ENCODE assay signal across 1 cellular context in genomic region chr16:29229616-29230005, GRCh38.
A peak's percentile ranks its signal among the peaks of the same experiment; 100 is the strongest.
TF ChIP-seq lines count a peak whose summit lies in the region.

No MANE protein-coding gene starts in this region.

TF ChIP-seq in HepG2, 621 proteins besides CTCF, POLR2A, EP300 and RAD21 (continued from another document):
- TF ChIP-seq, protein P1, sequence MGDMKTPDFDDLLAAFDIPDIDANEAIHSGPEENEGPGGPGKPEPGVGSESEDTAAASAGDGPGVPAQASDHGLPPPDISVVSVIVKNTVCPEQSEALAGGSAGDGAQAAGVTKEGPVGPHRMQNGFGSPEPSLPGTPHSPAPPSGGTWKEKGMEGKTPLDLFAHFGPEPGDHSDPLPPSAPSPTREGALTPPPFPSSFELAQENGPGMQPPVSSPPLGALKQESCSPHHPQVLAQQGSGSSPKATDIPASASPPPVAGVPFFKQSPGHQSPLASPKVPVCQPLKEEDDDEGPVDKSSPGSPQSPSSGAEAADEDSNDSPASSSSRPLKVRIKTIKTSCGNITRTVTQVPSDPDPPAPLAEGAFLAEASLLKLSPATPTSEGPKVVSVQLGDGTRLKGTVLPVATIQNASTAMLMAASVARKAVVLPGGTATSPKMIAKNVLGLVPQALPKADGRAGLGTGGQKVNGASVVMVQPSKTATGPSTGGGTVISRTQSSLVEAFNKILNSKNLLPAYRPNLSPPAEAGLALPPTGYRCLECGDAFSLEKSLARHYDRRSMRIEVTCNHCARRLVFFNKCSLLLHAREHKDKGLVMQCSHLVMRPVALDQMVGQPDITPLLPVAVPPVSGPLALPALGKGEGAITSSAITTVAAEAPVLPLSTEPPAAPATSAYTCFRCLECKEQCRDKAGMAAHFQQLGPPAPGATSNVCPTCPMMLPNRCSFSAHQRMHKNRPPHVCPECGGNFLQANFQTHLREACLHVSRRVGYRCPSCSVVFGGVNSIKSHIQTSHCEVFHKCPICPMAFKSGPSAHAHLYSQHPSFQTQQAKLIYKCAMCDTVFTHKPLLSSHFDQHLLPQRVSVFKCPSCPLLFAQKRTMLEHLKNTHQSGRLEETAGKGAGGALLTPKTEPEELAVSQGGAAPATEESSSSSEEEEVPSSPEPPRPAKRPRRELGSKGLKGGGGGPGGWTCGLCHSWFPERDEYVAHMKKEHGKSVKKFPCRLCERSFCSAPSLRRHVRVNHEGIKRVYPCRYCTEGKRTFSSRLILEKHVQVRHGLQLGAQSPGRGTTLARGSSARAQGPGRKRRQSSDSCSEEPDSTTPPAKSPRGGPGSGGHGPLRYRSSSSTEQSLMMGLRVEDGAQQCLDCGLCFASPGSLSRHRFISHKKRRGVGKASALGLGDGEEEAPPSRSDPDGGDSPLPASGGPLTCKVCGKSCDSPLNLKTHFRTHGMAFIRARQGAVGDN (CRISPR knock-in tag; IDR thresholded peaks at IDR 0.05): 0 out of 2 replicates have a peak, but pooled peaks have one; percentile 4
- 0 out of 2 replicates have a peak, but pooled peaks have one; percentile 45 for TF ChIP-seq SMAD1 (CRISPR knock-in tag; IDR thresholded peaks at IDR 0.05; ENCODE audit: borderline replicate concordance, low read depth)
- TF ChIP-seq ZNF572 (CRISPR knock-in tag; IDR thresholded peaks at IDR 0.05): 0 out of 2 replicates have a peak, but pooled peaks have one; percentile 32
- TF ChIP-seq, protein P2, sequence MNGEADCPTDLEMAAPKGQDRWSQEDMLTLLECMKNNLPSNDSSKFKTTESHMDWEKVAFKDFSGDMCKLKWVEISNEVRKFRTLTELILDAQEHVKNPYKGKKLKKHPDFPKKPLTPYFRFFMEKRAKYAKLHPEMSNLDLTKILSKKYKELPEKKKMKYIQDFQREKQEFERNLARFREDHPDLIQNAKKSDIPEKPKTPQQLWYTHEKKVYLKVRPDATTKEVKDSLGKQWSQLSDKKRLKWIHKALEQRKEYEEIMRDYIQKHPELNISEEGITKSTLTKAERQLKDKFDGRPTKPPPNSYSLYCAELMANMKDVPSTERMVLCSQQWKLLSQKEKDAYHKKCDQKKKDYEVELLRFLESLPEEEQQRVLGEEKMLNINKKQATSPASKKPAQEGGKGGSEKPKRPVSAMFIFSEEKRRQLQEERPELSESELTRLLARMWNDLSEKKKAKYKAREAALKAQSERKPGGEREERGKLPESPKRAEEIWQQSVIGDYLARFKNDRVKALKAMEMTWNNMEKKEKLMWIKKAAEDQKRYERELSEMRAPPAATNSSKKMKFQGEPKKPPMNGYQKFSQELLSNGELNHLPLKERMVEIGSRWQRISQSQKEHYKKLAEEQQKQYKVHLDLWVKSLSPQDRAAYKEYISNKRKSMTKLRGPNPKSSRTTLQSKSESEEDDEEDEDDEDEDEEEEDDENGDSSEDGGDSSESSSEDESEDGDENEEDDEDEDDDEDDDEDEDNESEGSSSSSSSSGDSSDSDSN (CRISPR knock-in tag; IDR thresholded peaks at IDR 0.05): 0 out of 2 replicates have a peak, but pooled peaks have one; percentile 13
- peak; percentile 41 for TF ChIP-seq ZNF883 (CRISPR knock-in tag; IDR thresholded peaks at IDR 0.05; ENCODE audit: not compliant biosample characterization)
TF ChIP-seq in HepG2: peak in this region for 6; not testable (repeated sequence) for 615.
